ENCODE assay signal across 8 cellular contexts in genomic region chr3:56251343-56251945, GRCh38.
DNase-seq lines count a peak whose midpoint lies in the region; ATAC-seq and TF ChIP-seq lines count a peak whose summit lies in the region.

No MANE protein-coding gene starts in this region.

- H3K4me3 ChIP-seq in BE2C (ENCODE audit: low read depth, low read length): no peak overlapping the region
- no peak overlapping the region for H3K4me3 ChIP-seq in GM12865 (ENCODE audit: low read depth, low read length)

- H3K4me1 ChIP-seq in BE2C: no peaks in the 10 kb centered on the region

- no peaks in the 10 kb centered on the region for H3K36me3 ChIP-seq in BE2C

- no peaks in the 10 kb centered on the region for H3K27me3 ChIP-seq in BE2C

- no peaks in the 10 kb centered on the region for H3K9me3 ChIP-seq in BE2C

- DNase-seq in BE2C: peak; percentile 8
- peak; percentile 44 for DNase-seq in GM12865 (ENCODE audit: low read depth)
- peak; percentile 11 for DNase-seq in NCI-H1694 treated with DMSO at 0.1 percent for 48 hours (lab: John Stamatoyannopoulos, UW)
- DNase-seq in amniotic stem cell (lab: John Stamatoyannopoulos, UW): peak; percentile 20
- peak; percentile 48 for DNase-seq in iPS-NIHi7 (ENCODE audit: extremely low spot score)
- peak; percentile 44 for DNase-seq in stromal cell of bone marrow (ENCODE audit: low read depth)

- ATAC-seq in GM18909 (IDR thresholded peaks at IDR 0.05; ENCODE audit: poor library complexity, unreplicated experiment): no peak
- no peak for ATAC-seq in HG02938 (IDR thresholded peaks at IDR 0.05; ENCODE audit: unreplicated experiment)

- TF ChIP-seq CTCF in BE2C (IDR thresholded peaks at IDR 0.05; ENCODE audit: low read depth, low read length) (peak; percentile 60), GM12865 (IDR thresholded peaks at IDR 0.05; ENCODE audit: insufficient read depth, low read depth, low read length, missing control alignments) (peak; percentile 62)
